In the genomic region with DNA sequence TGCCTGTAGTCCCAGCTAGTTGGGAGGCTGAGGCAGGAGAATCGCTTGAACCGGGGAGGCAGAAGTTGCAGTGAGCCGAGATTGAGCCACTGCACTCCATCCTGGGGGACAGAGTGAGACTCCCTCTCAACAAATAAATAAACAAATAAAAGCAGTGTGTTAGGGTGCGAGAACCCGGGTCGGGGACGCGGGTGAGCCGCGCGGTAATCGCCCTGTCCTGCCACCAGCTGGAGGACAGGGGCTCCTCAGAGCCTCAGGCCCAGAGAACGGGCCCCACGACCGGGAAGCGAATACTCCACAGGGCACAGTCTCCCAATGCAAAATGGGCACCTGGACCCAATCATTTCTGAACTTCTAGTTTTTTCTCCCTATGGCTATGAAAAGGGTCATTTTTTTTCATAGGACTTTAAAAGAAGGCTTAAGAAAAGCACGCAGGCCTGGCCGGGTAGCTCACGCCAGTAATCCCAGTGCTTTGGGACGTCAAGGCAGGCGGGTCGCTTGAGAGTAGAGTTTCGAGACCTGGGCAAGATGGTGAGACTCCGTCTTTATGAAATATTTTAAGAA, we compare ENCODE assay signal across 8 cellular contexts. TPM values are rescaled to one million over a fixed set of nuclear protein-coding genes. Genes with fewer than 3 reads are reported as not detected.
DNase-seq lines count a peak whose midpoint lies in the region; ATAC-seq and TF ChIP-seq lines count a peak whose summit lies in the region.

No MANE protein-coding gene starts in this region.

- 65 to 74% methylated on average over 24 of the region's 24 CpGs for WGBS in testis, 2 donors

- peak; percentile 12 for DNase-seq in stimulated activated CD4-positive, alpha-beta T cell treated with anti-CD3 and anti-CD28 coated beads, Interleukin-12 subunit alpha, Interleukin-12 subunit beta, amount 100 ng/mL, for 4 hours
- DNase-seq in stimulated activated CD4-positive, alpha-beta T cell treated with anti-CD3 and anti-CD28 coated beads, Interleukin-1b, Interleukin-23, amount 100 ng/mL, for 48 hours: no peak
- DNase-seq in activated T-helper 2 cell treated with anti-CD3 and anti-CD28 coated beads, Interferon-gamma antibody, Interleukin-2, Interleukin-4, amounts not matched to agents 10 μg/mL and 5 μg/mL and 100 μg/mL, durations not matched to agents 14 hours and 24 hours and 36 hours (ENCODE audit: low spot score): no peak
- no peak for DNase-seq in immature natural killer cell
- no peak for DNase-seq in testis
- no peak for DNase-seq in HCEC 1CT
- DNase-seq in NCI-H446 (lab: John Stamatoyannopoulos, UW): no peak

- H3K36me3 ChIP-seq in testis (ENCODE audit: low read depth, missing control alignments): no peaks in the 10 kb centered on the region

- no peaks in the 10 kb centered on the region for H3K9me3 ChIP-seq in testis

- H3K27me3 Mint-ChIP-seq in activated T-helper 2 cell treated with anti-CD3 and anti-CD28 coated beads, Interferon-gamma antibody, Interleukin-2, Interleukin-4, amounts not matched to agents 10 μg/mL and 5 μg/mL and 100 μg/mL, durations not matched to agents 14 hours and 24 hours and 36 hours (ENCODE audit: low read depth): no peaks in the 10 kb centered on the region
- peaks cover 6 to 12% (median 7%) of the 10 kb centered on the region in 3 donors for H3K27me3 Mint-ChIP-seq in immature natural killer cell (ENCODE audit: low read depth in 3 of 3)

- H3K4me3 ChIP-seq in testis: peak overlapping the region; percentile 67 to 74

- peaks cover 19% of the 10 kb centered on the region for H3K4me1 Mint-ChIP-seq in activated T-helper 2 cell treated with anti-CD3 and anti-CD28 coated beads, Interferon-gamma antibody, Interleukin-2, Interleukin-4, amounts not matched to agents 10 μg/mL and 5 μg/mL and 100 μg/mL, durations not matched to agents 14 hours and 24 hours and 36 hours (ENCODE audit: low read depth)
- H3K4me1 Mint-ChIP-seq in immature natural killer cell: peaks cover 25 to 31% of the 10 kb centered on the region in 2 donors

- intact Hi-C loops in activated T-helper 2 cell treated with anti-CD3 and anti-CD28 coated beads, Interferon-gamma antibody, Interleukin-2, Interleukin-4, amounts not matched to agents 10 μg/mL and 5 μg/mL and 100 μg/mL, durations not matched to agents 14 hours and 24 hours and 36 hours (cut with micrococcal nuclease): no loop called here
- intact Hi-C loops in testis (cut with DNase I; ENCODE audit: low total_unique reads): no loop called here

- peak overlapping the region; percentile 99 for H3K4me3 Mint-ChIP-seq in activated T-helper 2 cell treated with anti-CD3 and anti-CD28 coated beads, Interferon-gamma antibody, Interleukin-2, Interleukin-4, amounts not matched to agents 10 μg/mL and 5 μg/mL and 100 μg/mL, durations not matched to agents 14 hours and 24 hours and 36 hours (ENCODE audit: low read depth)
- peak overlapping the region; percentile 98 to 99 (median 99) for H3K4me3 Mint-ChIP-seq in immature natural killer cell

- no peak for TF ChIP-seq CTCF in testis (IDR thresholded peaks at IDR 0.05)

- peak overlapping the region; percentile 59 to 83 for H3K27ac ChIP-seq in testis

- TF ChIP-seq POLR2A in testis (IDR thresholded peaks at IDR 0.05): no peak

- no peaks in the 10 kb centered on the region for H3K9me3 Mint-ChIP-seq in activated T-helper 2 cell treated with anti-CD3 and anti-CD28 coated beads, Interferon-gamma antibody, Interleukin-2, Interleukin-4, amounts not matched to agents 10 μg/mL and 5 μg/mL and 100 μg/mL, durations not matched to agents 14 hours and 24 hours and 36 hours
- H3K9me3 Mint-ChIP-seq in immature natural killer cell: no peaks in the 10 kb centered on the region

- peaks cover 38% of the 10 kb centered on the region for H3K36me3 Mint-ChIP-seq in activated T-helper 2 cell treated with anti-CD3 and anti-CD28 coated beads, Interferon-gamma antibody, Interleukin-2, Interleukin-4, amounts not matched to agents 10 μg/mL and 5 μg/mL and 100 μg/mL, durations not matched to agents 14 hours and 24 hours and 36 hours (ENCODE audit: low read depth)
- peaks cover 0 to 18% (median 4%) of the 10 kb centered on the region in 3 donors for H3K36me3 Mint-ChIP-seq in immature natural killer cell

- peaks cover 38% of the 10 kb centered on the region for H3K4me1 ChIP-seq in testis

- ATAC-seq in GM21381 (IDR thresholded peaks at IDR 0.05; ENCODE audit: unreplicated experiment): no peak

- no peaks in the 10 kb centered on the region for H3K27me3 ChIP-seq in testis

- H3K27ac Mint-ChIP-seq in activated T-helper 2 cell treated with anti-CD3 and anti-CD28 coated beads, Interferon-gamma antibody, Interleukin-2, Interleukin-4, amounts not matched to agents 10 μg/mL and 5 μg/mL and 100 μg/mL, durations not matched to agents 14 hours and 24 hours and 36 hours: peak overlapping the region; percentile 99
- H3K27ac Mint-ChIP-seq in immature natural killer cell: peak overlapping the region; percentile 82 to 97 (median 92)

RNA-seq across cellular contexts. Expression of a gene that starts 0.7 kb away (rescaled TPM):
- 270 and 286 TPM in 2 replicates for total RNA-seq in activated T-helper 2 cell treated with anti-CD3 and anti-CD28 coated beads, Interferon-gamma antibody, Interleukin-2, Interleukin-4, amounts not matched to agents 10 μg/mL and 5 μg/mL and 100 μg/mL, durations not matched to agents 14 hours and 24 hours and 36 hours
- polyA plus RNA-seq in immature natural killer cell: 10 to 100 TPM; 39.0 to 65.3 (median 45.7) TPM
- 10 to 100 TPM; 34.3 to 49.6 TPM for total RNA-seq in testis
- polyA plus RNA-seq in testis (ENCODE audit: insufficient read depth, low read depth, low replicate concordance): 42.1 TPM

RNA-seq across cellular contexts. Expression of a gene that starts 18.3 kb away (rescaled TPM):
- total RNA-seq in activated T-helper 2 cell treated with anti-CD3 and anti-CD28 coated beads, Interferon-gamma antibody, Interleukin-2, Interleukin-4, amounts not matched to agents 10 μg/mL and 5 μg/mL and 100 μg/mL, durations not matched to agents 14 hours and 24 hours and 36 hours: 1.0 and 1.3 TPM in 2 replicates
- polyA plus RNA-seq in immature natural killer cell (10 to 100 TPM in 2 of 3 donors, 1 to 10 TPM in 1; 5.3 to 12.8 (median 11.3) TPM), testis (ENCODE audit: insufficient read depth, low read depth, low replicate concordance) (37.8 TPM)
- 10 to 100 TPM; 22.0 to 35.2 TPM for total RNA-seq in testis

Comparison
In these comparisons a context has a peak if more than half of its experiments do, and no peak if none do; other contexts are left out.
1. RNA of a gene that starts 18.3 kb away (total RNA-seq): 22.0 to 35.2 TPM in testis; 1.0 to 1.3 TPM in activated T-helper 2 cell treated with anti-CD3 and anti-CD28 coated beads, Interferon-gamma antibody, Interleukin-2, Interleukin-4, amounts not matched to agents 10 μg/mL and 5 μg/mL and 100 μg/mL, durations not matched to agents 14 hours and 24 hours and 36 hours; every median in the first group is over 10 times any median in the second.